9 cellular contexts compared by ENCODE assay signal in the genomic region with DNA sequence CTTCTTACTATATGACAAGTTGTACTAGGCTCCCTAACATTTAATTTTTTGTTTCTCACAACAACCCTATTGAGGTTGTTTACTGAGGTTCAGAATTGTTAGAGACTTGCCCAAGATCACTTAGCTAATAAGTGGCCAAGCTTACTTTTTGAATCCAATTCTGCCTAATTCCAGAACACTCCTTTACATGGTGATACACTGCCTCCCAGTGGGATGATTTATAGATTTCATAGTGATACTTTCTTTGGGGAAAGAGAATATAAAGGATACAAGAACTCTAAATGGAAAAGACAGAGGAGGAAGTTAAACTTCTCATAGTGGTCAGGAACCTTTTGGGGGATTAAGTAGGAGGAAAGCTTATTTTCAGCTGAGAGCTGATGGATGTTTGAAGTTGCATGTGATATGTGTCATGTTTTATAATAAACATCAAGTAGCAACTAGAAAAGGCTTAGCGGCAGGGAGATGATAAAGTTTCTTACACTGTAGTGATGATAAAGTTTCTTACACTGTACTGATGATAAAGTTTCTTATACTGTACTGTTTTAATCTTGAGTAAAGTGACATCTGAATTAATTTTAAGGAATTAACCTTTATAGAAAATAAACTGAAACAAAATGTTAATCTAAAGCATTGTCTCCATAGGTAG. TPM values are rescaled to one million over a fixed set of nuclear protein-coding genes. Genes with fewer than 3 reads are reported as not detected.
DNase-seq lines count a peak whose midpoint lies in the region; ATAC-seq and TF ChIP-seq lines count a peak whose summit lies in the region.
"Had no signal": no experiment of that assay in that cellular context is flagged by ENCODE, and none has a peak within 500 bp of the region (broad histone marks: within the 10 kb centered on the region; RNA-seq: fewer than 3 reads in every experiment).

No MANE protein-coding gene starts in this region.

- H3K4me1 ChIP-seq in GM23338 (ENCODE audit: insufficient read depth) (peaks cover 18% of the 10 kb centered on the region), left ventricle myocardium inferior (peaks cover 54% of the 10 kb centered on the region)

- H3K9me3 ChIP-seq in left ventricle myocardium inferior (replicated peaks), result no peaks in the 10 kb centered on the region
- H3K9me3 ChIP-seq: thoracic aorta had no signal

- H3K27ac ChIP-seq in GM23338 (ENCODE audit: low read depth), result no peak overlapping the region
- no peak overlapping the region for H3K27ac ChIP-seq in left ventricle myocardium inferior (replicated peaks)
- H3K27ac ChIP-seq: thoracic aorta had no signal

- peaks cover 18% of the 10 kb centered on the region for H4K20me1 ChIP-seq in GM23338 (replicated peaks; ENCODE audit: insufficient read depth)

- no peaks in the 10 kb centered on the region for H3K9me2 ChIP-seq in GM23338 (ENCODE audit: insufficient read depth)

- H3K4me3 Mint-ChIP-seq in GM23338, result no peak overlapping the region

- peaks cover 100% of the 10 kb centered on the region for H3K79me2 ChIP-seq in GM23338 (replicated peaks; ENCODE audit: insufficient read depth)

- peaks cover 3% of the 10 kb centered on the region for H3K27me3 Mint-ChIP-seq in GM23338 (ENCODE audit: insufficient read depth, low read depth, poor library complexity)

- peaks cover 18% of the 10 kb centered on the region for H3K4me1 Mint-ChIP-seq in GM23338

- H3K36me3 ChIP-seq in GM23338 (ENCODE audit: insufficient read depth) (no peaks in the 10 kb centered on the region), left ventricle myocardium inferior (no peaks in the 10 kb centered on the region)
- H3K36me3 ChIP-seq: thoracic aorta had no signal

- H3K36me3 Mint-ChIP-seq in GM23338 (ENCODE audit: low read depth), result no peaks in the 10 kb centered on the region

- H2AFZ ChIP-seq in GM23338, result no peak overlapping the region

- DNase-seq in ACHN (peak; percentile 48), GM23338 (ENCODE audit: low spot score) (peak; percentile 17), SW480 (ENCODE audit: low spot score) (peak; percentile 51), left ventricle myocardium inferior (no peak), ecto neural progenitor cell (ENCODE audit: low spot score) (no peak)
- no peak for DNase-seq in activated naive CD4-positive, alpha-beta T cell (lab: John Stamatoyannopoulos, UW)

- no peak overlapping the region for H3K4me2 ChIP-seq in GM23338

- H3K27me3 ChIP-seq in GM23338 (ENCODE audit: insufficient read depth), result no peaks in the 10 kb centered on the region
- H3K27me3 ChIP-seq in left ventricle myocardium inferior (ENCODE audit: low read depth), result no peaks in the 10 kb centered on the region

- ATAC-seq in GM23338 (no peak), HG03342 (IDR thresholded peaks at IDR 0.05; ENCODE audit: unreplicated experiment) (no peak), HG02610 (IDR thresholded peaks at IDR 0.05; ENCODE audit: unreplicated experiment) (no peak)

- TF ChIP-seq CTCF in GM23338 (conservative IDR thresholded peaks at IDR 0.05; ENCODE audit: low read depth in 2 of 2) (peak; percentile 15 to 29; a peak in 3 of 4 replicates), left ventricle myocardium inferior (IDR thresholded peaks at IDR 0.05; ENCODE audit: borderline replicate concordance) (peak; percentile 37)

- no peak overlapping the region for H3K27ac Mint-ChIP-seq in GM23338

- in situ Hi-C loops in ACHN (cut with HindIII; ENCODE audit: low pct_ligation_motif_present, low pct_unique_long_range_greater_than_20kb, low sequenced_read_pairs), result no loop called here

- H3F3A ChIP-seq in GM23338 (replicated peaks; ENCODE audit: low read depth), result no peaks in the 10 kb centered on the region

- no peak overlapping the region for H3K4me3 ChIP-seq in GM23338
- H3K4me3 ChIP-seq in left ventricle myocardium inferior, result no peak overlapping the region
- H3K4me3 ChIP-seq: thoracic aorta had no signal

- no peaks in the 10 kb centered on the region for H3K9me3 Mint-ChIP-seq in GM23338

- intact Hi-C loops in left ventricle myocardium inferior (cut with micrococcal nuclease), result no loop called here

TF ChIP-seq in GM23338, 12 proteins besides CTCF, POLR2A, EP300 and RAD21 (continues in another document):
- TF ChIP-seq, protein P1, sequence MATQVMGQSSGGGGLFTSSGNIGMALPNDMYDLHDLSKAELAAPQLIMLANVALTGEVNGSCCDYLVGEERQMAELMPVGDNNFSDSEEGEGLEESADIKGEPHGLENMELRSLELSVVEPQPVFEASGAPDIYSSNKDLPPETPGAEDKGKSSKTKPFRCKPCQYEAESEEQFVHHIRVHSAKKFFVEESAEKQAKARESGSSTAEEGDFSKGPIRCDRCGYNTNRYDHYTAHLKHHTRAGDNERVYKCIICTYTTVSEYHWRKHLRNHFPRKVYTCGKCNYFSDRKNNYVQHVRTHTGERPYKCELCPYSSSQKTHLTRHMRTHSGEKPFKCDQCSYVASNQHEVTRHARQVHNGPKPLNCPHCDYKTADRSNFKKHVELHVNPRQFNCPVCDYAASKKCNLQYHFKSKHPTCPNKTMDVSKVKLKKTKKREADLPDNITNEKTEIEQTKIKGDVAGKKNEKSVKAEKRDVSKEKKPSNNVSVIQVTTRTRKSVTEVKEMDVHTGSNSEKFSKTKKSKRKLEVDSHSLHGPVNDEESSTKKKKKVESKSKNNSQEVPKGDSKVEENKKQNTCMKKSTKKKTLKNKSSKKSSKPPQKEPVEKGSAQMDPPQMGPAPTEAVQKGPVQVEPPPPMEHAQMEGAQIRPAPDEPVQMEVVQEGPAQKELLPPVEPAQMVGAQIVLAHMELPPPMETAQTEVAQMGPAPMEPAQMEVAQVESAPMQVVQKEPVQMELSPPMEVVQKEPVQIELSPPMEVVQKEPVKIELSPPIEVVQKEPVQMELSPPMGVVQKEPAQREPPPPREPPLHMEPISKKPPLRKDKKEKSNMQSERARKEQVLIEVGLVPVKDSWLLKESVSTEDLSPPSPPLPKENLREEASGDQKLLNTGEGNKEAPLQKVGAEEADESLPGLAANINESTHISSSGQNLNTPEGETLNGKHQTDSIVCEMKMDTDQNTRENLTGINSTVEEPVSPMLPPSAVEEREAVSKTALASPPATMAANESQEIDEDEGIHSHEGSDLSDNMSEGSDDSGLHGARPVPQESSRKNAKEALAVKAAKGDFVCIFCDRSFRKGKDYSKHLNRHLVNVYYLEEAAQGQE (IDR thresholded peaks at IDR 0.05; ENCODE audit: unreplicated experiment), result no peak
- TF ChIP-seq, protein P2, sequence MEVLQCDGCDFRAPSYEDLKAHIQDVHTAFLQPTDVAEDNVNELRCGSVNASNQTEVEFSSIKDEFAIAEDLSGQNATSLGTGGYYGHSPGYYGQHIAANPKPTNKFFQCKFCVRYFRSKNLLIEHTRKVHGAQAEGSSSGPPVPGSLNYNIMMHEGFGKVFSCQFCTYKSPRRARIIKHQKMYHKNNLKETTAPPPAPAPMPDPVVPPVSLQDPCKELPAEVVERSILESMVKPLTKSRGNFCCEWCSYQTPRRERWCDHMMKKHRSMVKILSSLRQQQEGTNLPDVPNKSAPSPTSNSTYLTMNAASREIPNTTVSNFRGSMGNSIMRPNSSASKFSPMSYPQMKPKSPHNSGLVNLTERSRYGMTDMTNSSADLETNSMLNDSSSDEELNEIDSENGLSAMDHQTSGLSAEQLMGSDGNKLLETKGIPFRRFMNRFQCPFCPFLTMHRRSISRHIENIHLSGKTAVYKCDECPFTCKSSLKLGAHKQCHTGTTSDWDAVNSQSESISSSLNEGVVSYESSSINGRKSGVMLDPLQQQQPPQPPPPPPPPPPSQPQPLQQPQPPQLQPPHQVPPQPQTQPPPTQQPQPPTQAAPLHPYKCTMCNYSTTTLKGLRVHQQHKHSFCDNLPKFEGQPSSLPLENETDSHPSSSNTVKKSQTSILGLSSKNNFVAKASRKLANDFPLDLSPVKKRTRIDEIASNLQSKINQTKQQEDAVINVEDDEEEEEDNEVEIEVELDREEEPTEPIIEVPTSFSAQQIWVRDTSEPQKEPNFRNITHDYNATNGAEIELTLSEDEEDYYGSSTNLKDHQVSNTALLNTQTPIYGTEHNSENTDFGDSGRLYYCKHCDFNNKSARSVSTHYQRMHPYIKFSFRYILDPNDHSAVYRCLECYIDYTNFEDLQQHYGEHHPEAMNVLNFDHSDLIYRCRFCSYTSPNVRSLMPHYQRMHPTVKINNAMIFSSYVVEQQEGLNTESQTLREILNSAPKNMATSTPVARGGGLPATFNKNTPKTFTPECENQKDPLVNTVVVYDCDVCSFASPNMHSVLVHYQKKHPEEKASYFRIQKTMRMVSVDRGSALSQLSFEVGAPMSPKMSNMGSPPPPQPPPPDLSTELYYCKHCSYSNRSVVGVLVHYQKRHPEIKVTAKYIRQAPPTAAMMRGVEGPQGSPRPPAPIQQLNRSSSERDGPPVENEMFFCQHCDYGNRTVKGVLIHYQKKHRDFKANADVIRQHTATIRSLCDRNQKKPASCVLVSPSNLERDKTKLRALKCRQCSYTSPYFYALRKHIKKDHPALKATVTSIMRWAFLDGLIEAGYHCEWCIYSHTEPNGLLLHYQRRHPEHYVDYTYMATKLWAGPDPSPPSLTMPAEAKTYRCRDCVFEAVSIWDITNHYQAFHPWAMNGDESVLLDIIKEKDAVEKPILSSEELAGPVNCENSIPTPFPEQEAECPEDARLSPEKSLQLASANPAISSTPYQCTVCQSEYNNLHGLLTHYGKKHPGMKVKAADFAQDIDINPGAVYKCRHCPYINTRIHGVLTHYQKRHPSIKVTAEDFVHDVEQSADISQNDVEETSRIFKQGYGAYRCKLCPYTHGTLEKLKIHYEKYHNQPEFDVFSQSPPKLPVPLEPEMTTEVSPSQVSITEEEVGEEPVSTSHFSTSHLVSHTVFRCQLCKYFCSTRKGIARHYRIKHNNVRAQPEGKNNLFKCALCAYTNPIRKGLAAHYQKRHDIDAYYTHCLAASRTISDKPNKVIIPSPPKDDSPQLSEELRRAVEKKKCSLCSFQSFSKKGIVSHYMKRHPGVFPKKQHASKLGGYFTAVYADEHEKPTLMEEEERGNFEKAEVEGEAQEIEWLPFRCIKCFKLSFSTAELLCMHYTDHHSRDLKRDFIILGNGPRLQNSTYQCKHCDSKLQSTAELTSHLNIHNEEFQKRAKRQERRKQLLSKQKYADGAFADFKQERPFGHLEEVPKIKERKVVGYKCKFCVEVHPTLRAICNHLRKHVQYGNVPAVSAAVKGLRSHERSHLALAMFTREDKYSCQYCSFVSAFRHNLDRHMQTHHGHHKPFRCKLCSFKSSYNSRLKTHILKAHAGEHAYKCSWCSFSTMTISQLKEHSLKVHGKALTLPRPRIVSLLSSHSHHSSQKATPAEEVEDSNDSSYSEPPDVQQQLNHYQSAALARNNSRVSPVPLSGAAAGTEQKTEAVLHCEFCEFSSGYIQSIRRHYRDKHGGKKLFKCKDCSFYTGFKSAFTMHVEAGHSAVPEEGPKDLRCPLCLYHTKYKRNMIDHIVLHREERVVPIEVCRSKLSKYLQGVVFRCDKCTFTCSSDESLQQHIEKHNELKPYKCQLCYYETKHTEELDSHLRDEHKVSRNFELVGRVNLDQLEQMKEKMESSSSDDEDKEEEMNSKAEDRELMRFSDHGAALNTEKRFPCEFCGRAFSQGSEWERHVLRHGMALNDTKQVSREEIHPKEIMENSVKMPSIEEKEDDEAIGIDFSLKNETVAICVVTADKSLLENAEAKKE (CRISPR knock-in tag; IDR thresholded peaks at IDR 0.05), result no peak

RNA-seq across cellular contexts. Expression of a gene that starts 15.3 kb away (rescaled TPM):
- total RNA-seq in GM23338 (2014; rRNA removed; shearing (Covaris generic)), result 92.8 and 94.0 TPM in 2 replicates
- polyA plus RNA-seq in GM23338 (2016; fragmentation: Nextera tagmentation; extraction: Ambion mirVana), result 68.8 and 80.0 TPM in 2 replicates
- total RNA-seq in left ventricle myocardium inferior, result 29.3 TPM

Comparison
In these comparisons a context has a peak if more than half of its experiments do, and no peak if none do; other contexts are left out.
1. DNase-seq: peak in ACHN (single experiment), GM23338 (single experiment) and SW480 (single experiment); none in left ventricle myocardium inferior (single experiment), ecto neural progenitor cell (single experiment) and activated naive CD4-positive, alpha-beta T cell (0 of 4).